In the genomic region with DNA sequence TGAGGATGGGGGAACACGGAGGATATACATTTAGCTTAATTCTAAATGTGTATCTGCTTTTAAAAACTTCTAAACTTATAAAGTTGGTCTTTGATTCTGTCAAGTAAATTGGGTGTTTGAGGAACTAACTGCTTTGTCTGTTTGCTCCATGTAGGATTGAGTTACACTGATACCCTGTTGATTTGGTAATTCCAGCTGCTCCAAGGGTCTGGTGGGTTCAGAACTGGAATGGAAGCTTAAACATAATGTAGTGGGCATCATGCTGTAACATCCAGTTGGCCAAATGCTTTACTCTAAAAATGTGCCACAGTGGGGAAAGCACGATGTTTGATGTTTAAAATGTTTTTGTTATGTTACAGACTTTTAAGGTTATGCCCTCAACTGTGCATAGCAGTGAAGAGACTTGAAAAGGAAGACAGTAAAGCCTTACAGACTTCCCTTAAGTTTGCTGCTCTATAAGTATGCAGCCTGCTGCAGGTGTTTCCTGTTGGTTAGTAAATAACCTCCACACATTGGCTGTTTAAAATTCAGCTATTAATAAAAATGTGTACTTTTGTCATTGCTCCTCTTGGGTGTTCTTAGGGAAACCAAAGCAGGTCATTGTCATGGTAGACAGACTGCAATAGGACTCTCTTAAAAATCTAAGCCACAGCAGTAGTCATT, we compare ENCODE assay signal across 12 cellular contexts. TPM values are rescaled to one million over a fixed set of nuclear protein-coding genes. Genes with fewer than 3 reads are reported as not detected.
DNase-seq lines count a peak whose midpoint lies in the region; ATAC-seq and FAIRE-seq lines count a peak whose summit lies in the region.
"Had no signal": no experiment of that assay in that cellular context is flagged by ENCODE, and none has a peak within 500 bp of the region (broad histone marks: within the 10 kb centered on the region; RNA-seq: fewer than 3 reads in every experiment).

No MANE protein-coding gene starts in this region.

- no peaks in the 10 kb centered on the region for H3K27me3 ChIP-seq in SJCRH30

- H3K27ac ChIP-seq in SJCRH30 = no peak overlapping the region

- FAIRE-seq in GM18507 (lab: Jason Lieb, UNC) = peak; percentile 77
- FAIRE-seq: TTC549 had no signal

- H3K9me3 ChIP-seq in SJCRH30 (replicated peaks) = no peaks in the 10 kb centered on the region

- no peak overlapping the region for H3K4me3 ChIP-seq in SJCRH30

- H3K4me1 ChIP-seq in SJCRH30 = no peaks in the 10 kb centered on the region

- peaks cover 9% of the 10 kb centered on the region for H3K36me3 ChIP-seq in SJCRH30

- no peak for DNase-seq in GM18507 (ENCODE audit: extremely low spot score, insufficient read length, low read depth)
- peak; percentile 62 for DNase-seq in dermis blood vessel endothelial cell
- DNase-seq in SJCRH30 = no peak
- no peak for DNase-seq in NK-92 treated with Interleukin-12 subunit alpha and Interleukin-12 subunit beta, amount 100 ng/mL, for 24 hours (lab: John Stamatoyannopoulos, UW)
- DNase-seq in kidney tubule cell (ENCODE audit: low spot score) = no peak
- DNase-seq in G401 (ENCODE audit: low spot score) = no peak
- DNase-seq: head of caudate nucleus; NCI-H1930; stimulated activated naive CD4-positive, alpha-beta T cell treated with Interleukin-2 at 50 U/mL for 16 hours had no signal

- ATAC-seq in GM21423 (IDR thresholded peaks at IDR 0.05; ENCODE audit: unreplicated experiment) (peak; percentile 76), HG03280 (IDR thresholded peaks at IDR 0.05; ENCODE audit: unreplicated experiment) (peak; percentile 77)

- in situ Hi-C loops in G401 (cut with HindIII; ENCODE audit: low sequenced_read_pairs) = no loop called here

RNA-seq across cellular contexts. Expression of a gene that starts 5.9 kb away (rescaled TPM):
- total RNA-seq in dermis blood vessel endothelial cell = 18.0 and 22.9 TPM in 2 replicates
- 20.8 and 22.2 TPM in 2 replicates for total RNA-seq in SJCRH30 (2014; rRNA removed; shearing (Covaris generic))
- 10.4 and 12.6 TPM in 2 replicates for total RNA-seq in G401 (2014; rRNA removed; shearing (Covaris generic))

RNA-seq across cellular contexts. Expression of a gene that starts 59.5 kb away (rescaled TPM):
- 48.2 and 63.5 TPM in 2 replicates for total RNA-seq in dermis blood vessel endothelial cell
- 46.4 and 46.9 TPM in 2 replicates for total RNA-seq in SJCRH30 (2014; rRNA removed; shearing (Covaris generic))
- total RNA-seq in G401 (2014; rRNA removed; shearing (Covaris generic)) = 78.2 and 121 TPM in 2 replicates
